Comparison of ENCODE assay signal across 1 cellular context in genomic region chr7:99525713-99526440, GRCh38.
TF ChIP-seq lines count a peak whose summit lies in the region.

No MANE protein-coding gene starts in this region.

TF ChIP-seq in SK-N-SH treated with all-trans-retinoic acid at 6 μM for 48 hours, 23 proteins besides CTCF, POLR2A, EP300 and RAD21 (continued from another document):
- TF ChIP-seq CREB5 (CRISPR knock-in tag; IDR thresholded peaks at IDR 0.05; ENCODE audit: low read depth) (no peak), ARNTL (CRISPR knock-in tag; IDR thresholded peaks at IDR 0.05; ENCODE audit: borderline replicate concordance, low read depth) (no peak)
